Comparison of ENCODE assay signal across 22 cellular contexts in genomic region chr2:162967826-162968225, GRCh38.
"Had no signal": no experiment of that assay in that cellular context is flagged by ENCODE, and none has a peak within 500 bp of the region (broad histone marks: within the 10 kb centered on the region; RNA-seq: fewer than 3 reads in every experiment).

No MANE protein-coding gene starts in this region.

- H3K9me3 Mint-ChIP-seq: mesothelial cell of epicardium, neural crest cell had no signal

- ATAC-seq: left lung; mucosa of descending colon; natural killer cell treated with Interleukin-12 subunit alpha and Interleukin-12 subunit beta and Interleukin-15 and Interleukin-18, amount 100 ng/mL, for 72 hours; right cardiac atrium; stimulated activated effector memory CD8-positive, alpha-beta T cell treated with anti-CD3 and anti-CD28 coated beads, Interleukin-12 subunit alpha, Interleukin-12 subunit beta, amount 100 ng/mL, for 72 hours had no signal

- H3K4me3 ChIP-seq: hepatocyte, left lung, mucosa of descending colon, prostate gland, sigmoid colon, stomach, thyroid gland had no signal

- H2AFZ ChIP-seq: hepatocyte had no signal

- DNase-seq: cortex of kidney; head of caudate nucleus; kidney; left lung; mesenchymal stem cell; mucosa of descending colon; naive B cell; nucleus accumbens; right cardiac atrium; sigmoid colon; stimulated activated CD4-positive, alpha-beta T cell treated with anti-CD3 and anti-CD28 coated beads, Interleukin-2, amount 100 ng/mL, for 24 hours; stimulated activated CD4-positive, alpha-beta T cell treated with anti-CD3 and anti-CD28 coated beads, Interleukin-4, amount 100 ng/mL, for 24 hours; stimulated activated naive CD4-positive, alpha-beta T cell treated with Interleukin-2 at 50 U/mL for 16 hours; stomach; thyroid gland; trophoblast cell had no signal

- H3K36me3 ChIP-seq: left lung, prostate gland, sigmoid colon, stomach, thyroid gland had no signal

- H3K9me3 ChIP-seq: left lung, mucosa of descending colon, prostate gland, sigmoid colon, stomach, thyroid gland had no signal

- H3K4me3 Mint-ChIP-seq: mesothelial cell of epicardium; naive B cell; natural killer cell treated with Interleukin-12 subunit alpha and Interleukin-12 subunit beta and Interleukin-15 and Interleukin-18, amount 100 ng/mL, for 72 hours; neural crest cell; stimulated activated effector memory CD8-positive, alpha-beta T cell treated with anti-CD3 and anti-CD28 coated beads, Interleukin-12 subunit alpha, Interleukin-12 subunit beta, amount 100 ng/mL, for 72 hours had no signal

- H3K27me3 ChIP-seq: hepatocyte, left lung, sigmoid colon, stomach, thyroid gland had no signal

- H3K4me1 Mint-ChIP-seq: naive B cell; neural crest cell; stimulated activated effector memory CD8-positive, alpha-beta T cell treated with anti-CD3 and anti-CD28 coated beads, Interleukin-12 subunit alpha, Interleukin-12 subunit beta, amount 100 ng/mL, for 72 hours had no signal

- H3K27ac ChIP-seq: hepatocyte, left lung, prostate gland, sigmoid colon, stomach, thyroid gland had no signal

- H3K36me3 Mint-ChIP-seq: mesothelial cell of epicardium; naive B cell; natural killer cell treated with Interleukin-12 subunit alpha and Interleukin-12 subunit beta and Interleukin-15 and Interleukin-18, amount 100 ng/mL, for 72 hours; stimulated activated effector memory CD8-positive, alpha-beta T cell treated with anti-CD3 and anti-CD28 coated beads, Interleukin-12 subunit alpha, Interleukin-12 subunit beta, amount 100 ng/mL, for 72 hours had no signal

- H3K27me3 Mint-ChIP-seq: naive B cell; natural killer cell treated with Interleukin-12 subunit alpha and Interleukin-12 subunit beta and Interleukin-15 and Interleukin-18, amount 100 ng/mL, for 72 hours had no signal

- H3K4me2 ChIP-seq: hepatocyte had no signal

- H3K4me1 ChIP-seq: left lung, prostate gland, sigmoid colon, stomach, thyroid gland had no signal
